10 cellular contexts compared by ENCODE assay signal in the genomic region with DNA sequence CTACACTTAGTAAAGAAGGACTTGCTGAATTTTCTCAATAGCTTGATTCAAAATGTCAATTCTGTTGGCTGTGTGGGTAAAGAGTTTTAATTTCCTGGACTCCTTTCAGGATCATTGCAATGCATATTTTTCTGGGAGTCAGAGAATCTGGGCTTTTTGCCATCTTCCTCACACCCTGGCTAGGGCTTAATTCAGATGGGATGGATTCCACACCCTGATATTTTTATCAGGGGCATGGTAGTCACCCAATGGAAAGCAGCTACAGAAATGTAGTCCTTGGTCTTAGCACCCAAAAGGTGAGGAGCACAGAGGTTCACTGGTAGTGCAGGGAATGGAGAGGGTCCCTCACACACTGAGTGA.
DNase-seq lines count a peak whose midpoint lies in the region; ATAC-seq, FAIRE-seq and TF ChIP-seq lines count a peak whose summit lies in the region.
"Had no signal": no experiment of that assay in that cellular context is flagged by ENCODE, and none has a peak within 500 bp of the region (broad histone marks: within the 10 kb centered on the region; RNA-seq: fewer than 3 reads in every experiment).

No MANE protein-coding gene starts in this region.

- H3K4me2 ChIP-seq in astrocyte (ENCODE audit: low read length), result peak overlapping the region; percentile 44

- H3K4me3 ChIP-seq in astrocyte (ENCODE audit: insufficient read depth, low read depth, low read length) (no peak overlapping the region), tibial artery (no peak overlapping the region)

- peaks cover 88% of the 10 kb centered on the region for H3K4me1 Mint-ChIP-seq in stimulated activated naive CD8-positive, alpha-beta T cell treated with anti-CD3 and anti-CD28 coated beads, Interleukin-15, Interleukin-2, amounts not matched to agents 100 ng/mL and 50 ng/mL, for 24 hours (ENCODE audit: low read depth)
- H3K4me1 Mint-ChIP-seq in stimulated activated naive CD8-positive, alpha-beta T cell treated with anti-CD3 and anti-CD28 coated beads, Interleukin-15, amount 100 ng/mL, for 72 hours, result peaks cover 81% of the 10 kb centered on the region
- peaks cover 28% of the 10 kb centered on the region for H3K4me1 Mint-ChIP-seq in astrocyte (ENCODE audit: low read depth, unreplicated experiment)

- H3K9ac ChIP-seq in astrocyte (ENCODE audit: low read length), result no peak overlapping the region

- H3K9me3 ChIP-seq in astrocyte (ENCODE audit: insufficient read depth, low read depth, low read length) (no peaks in the 10 kb centered on the region), tibial artery (no peaks in the 10 kb centered on the region)

- H3K27ac ChIP-seq in astrocyte (ENCODE audit: low read depth, low read length) (no peak overlapping the region), tibial artery (peak overlapping the region; percentile 57 to 81)

- TF ChIP-seq CTCF in astrocyte (IDR thresholded peaks at IDR 0.05; ENCODE audit: insufficient read depth, low read depth, low read length) (no peak), tibial artery (IDR thresholded peaks at IDR 0.05) (no peak), D721Med (IDR thresholded peaks at IDR 0.05; ENCODE audit: insufficient read depth, missing control alignments) (no peak)

- peaks cover 19% of the 10 kb centered on the region for H3K4me1 ChIP-seq in astrocyte (ENCODE audit: insufficient read depth, low read length)
- H3K4me1 ChIP-seq in tibial artery, result peaks cover 5 to 75% (median 47%) of the 10 kb centered on the region in 4 donors

- ATAC-seq in stimulated activated naive CD8-positive, alpha-beta T cell treated with anti-CD3 and anti-CD28 coated beads, Interleukin-15, amount 100 ng/mL, for 72 hours, result no peak

- peak overlapping the region; percentile 5 for H3K4me3 Mint-ChIP-seq in stimulated activated naive CD8-positive, alpha-beta T cell treated with anti-CD3 and anti-CD28 coated beads, Interleukin-15, Interleukin-2, amounts not matched to agents 100 ng/mL and 50 ng/mL, for 24 hours
- no peak overlapping the region for H3K4me3 Mint-ChIP-seq in stimulated activated naive CD8-positive, alpha-beta T cell treated with anti-CD3 and anti-CD28 coated beads, Interleukin-15, amount 100 ng/mL, for 72 hours
- H3K4me3 Mint-ChIP-seq in astrocyte (ENCODE audit: unreplicated experiment), result no peak overlapping the region

- no peak for DNase-seq in stimulated activated naive CD8-positive, alpha-beta T cell treated with anti-CD3 and anti-CD28 coated beads, Interleukin-15, amount 100 ng/mL, for 72 hours
- DNase-seq in astrocyte (ENCODE audit: low read depth), result peak; percentile 72
- peak; percentile 62 for DNase-seq in inferior parietal cortex (ENCODE audit: extremely low spot score)
- DNase-seq in tibial artery, result peak in 1 of 2 donors; percentile 17
- DNase-seq in NCI-H2227 treated with DMSO at 0.1 percent for 48 hours (lab: John Stamatoyannopoulos, UW), result no peak
- no peak for DNase-seq in NCI-H2081 treated with DMSO at 0.1 percent for 48 hours (lab: John Stamatoyannopoulos, UW)
- DNase-seq in D721Med (ENCODE audit: insufficient read length, low spot score), result no peak
- DNase-seq: dermis blood vessel endothelial cell, NCI-H69 had no signal

- FAIRE-seq in astrocyte (lab: Jason Lieb, UNC) (peak; percentile 91), D721Med (lab: Jason Lieb, UNC) (no peak)

- peaks cover 97% of the 10 kb centered on the region for H3K79me2 ChIP-seq in astrocyte (ENCODE audit: insufficient read depth, low read length)

- no peaks in the 10 kb centered on the region for H3K27me3 ChIP-seq in astrocyte (ENCODE audit: insufficient read depth, low read length)
- no peaks in the 10 kb centered on the region for H3K27me3 ChIP-seq in tibial artery

- peaks cover 32% of the 10 kb centered on the region for H3K36me3 Mint-ChIP-seq in stimulated activated naive CD8-positive, alpha-beta T cell treated with anti-CD3 and anti-CD28 coated beads, Interleukin-15, Interleukin-2, amounts not matched to agents 100 ng/mL and 50 ng/mL, for 24 hours (ENCODE audit: low read depth)
- peaks cover 16% of the 10 kb centered on the region for H3K36me3 Mint-ChIP-seq in astrocyte (ENCODE audit: low read depth, unreplicated experiment)

- no peaks in the 10 kb centered on the region for H3K9me3 Mint-ChIP-seq in stimulated activated naive CD8-positive, alpha-beta T cell treated with anti-CD3 and anti-CD28 coated beads, Interleukin-15, Interleukin-2, amounts not matched to agents 100 ng/mL and 50 ng/mL, for 24 hours
- H3K9me3 Mint-ChIP-seq in stimulated activated naive CD8-positive, alpha-beta T cell treated with anti-CD3 and anti-CD28 coated beads, Interleukin-15, amount 100 ng/mL, for 72 hours, result no peaks in the 10 kb centered on the region
- no peaks in the 10 kb centered on the region for H3K9me3 Mint-ChIP-seq in astrocyte (ENCODE audit: unreplicated experiment)

- no peaks in the 10 kb centered on the region for H3K27me3 Mint-ChIP-seq in stimulated activated naive CD8-positive, alpha-beta T cell treated with anti-CD3 and anti-CD28 coated beads, Interleukin-15, Interleukin-2, amounts not matched to agents 100 ng/mL and 50 ng/mL, for 24 hours
- no peaks in the 10 kb centered on the region for H3K27me3 Mint-ChIP-seq in stimulated activated naive CD8-positive, alpha-beta T cell treated with anti-CD3 and anti-CD28 coated beads, Interleukin-15, amount 100 ng/mL, for 72 hours
- H3K27me3 Mint-ChIP-seq in astrocyte (ENCODE audit: low read depth, unreplicated experiment), result no peaks in the 10 kb centered on the region

- no peak overlapping the region for H3K27ac Mint-ChIP-seq in stimulated activated naive CD8-positive, alpha-beta T cell treated with anti-CD3 and anti-CD28 coated beads, Interleukin-15, Interleukin-2, amounts not matched to agents 100 ng/mL and 50 ng/mL, for 24 hours
- no peak overlapping the region for H3K27ac Mint-ChIP-seq in stimulated activated naive CD8-positive, alpha-beta T cell treated with anti-CD3 and anti-CD28 coated beads, Interleukin-15, amount 100 ng/mL, for 72 hours
- no peak overlapping the region for H3K27ac Mint-ChIP-seq in astrocyte (ENCODE audit: unreplicated experiment)

- intact Hi-C loops in tibial artery (cut with DNase I; ENCODE audit: low total_unique reads), result loop anchor here (5.0 kb wide), 2 partner anchors 38 to 398 kb away; no protein-coding TSS in a partner anchor

- H3K36me3 ChIP-seq in astrocyte (ENCODE audit: insufficient read depth, low read length) (no peaks in the 10 kb centered on the region), tibial artery (no peaks in the 10 kb centered on the region)

- H2AFZ ChIP-seq in astrocyte (ENCODE audit: low read depth, low read length), result no peak overlapping the region

- H4K20me1 ChIP-seq in astrocyte (ENCODE audit: insufficient read depth, low read length), result peaks cover 93% of the 10 kb centered on the region

Comparison
In these comparisons a context has a peak if more than half of its experiments do, and no peak if none do; other contexts are left out.
1. DNase-seq: peak in astrocyte (single experiment) and inferior parietal cortex (single experiment); none in stimulated activated naive CD8-positive, alpha-beta T cell treated with anti-CD3 and anti-CD28 coated beads, Interleukin-15, amount 100 ng/mL, for 72 hours (0 of 2), NCI-H2227 treated with DMSO at 0.1 percent for 48 hours (single experiment), NCI-H2081 treated with DMSO at 0.1 percent for 48 hours (single experiment) and D721Med (single experiment).